ENCODE assay signal across 11 cellular contexts in the genomic region with DNA sequence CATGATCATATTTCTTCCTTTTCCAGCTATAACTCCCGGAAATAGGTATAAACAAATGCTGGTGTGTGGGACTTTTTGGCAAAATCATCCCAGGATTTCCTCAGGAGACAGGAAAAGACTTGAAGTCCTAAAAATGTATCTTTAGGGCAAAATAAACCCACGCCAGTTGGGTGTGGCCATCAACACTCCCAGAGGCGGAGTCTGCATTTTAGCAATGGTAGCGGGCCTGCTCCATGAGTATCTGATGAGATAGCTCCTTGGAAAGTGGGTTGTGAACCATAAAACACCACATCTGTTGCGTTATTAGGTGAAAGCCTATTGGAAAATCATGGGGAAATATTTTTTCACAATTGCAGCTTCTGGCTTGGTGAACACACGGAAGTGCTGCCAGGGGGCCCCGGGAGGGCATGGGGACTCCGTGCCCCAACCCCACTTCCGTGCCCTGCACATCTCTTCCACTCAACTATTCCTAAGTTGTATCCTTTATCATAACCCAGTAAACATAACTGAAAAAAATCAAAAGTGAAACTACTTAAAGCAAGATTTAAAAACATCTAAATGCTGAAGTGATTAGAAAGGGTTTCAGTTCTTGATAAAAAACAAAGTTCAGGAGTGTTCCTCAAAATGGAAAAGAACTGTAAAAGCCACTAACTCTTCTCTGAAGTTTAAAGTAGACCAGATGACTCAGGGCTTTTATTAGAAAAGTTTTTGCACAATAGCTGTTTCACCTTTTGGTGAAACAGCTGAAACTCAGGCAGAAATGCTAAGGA.
A peak's percentile ranks its signal among the peaks of the same experiment; 100 is the strongest.
DNase-seq lines count a peak whose midpoint lies in the region; ATAC-seq and TF ChIP-seq lines count a peak whose summit lies in the region.
"Had no signal": no experiment of that assay in that cellular context is flagged by ENCODE, and none has a peak within 500 bp of the region (broad histone marks: within the 10 kb centered on the region; RNA-seq: fewer than 3 reads in every experiment).

No MANE protein-coding gene starts in this region.

- no peaks in the 10 kb centered on the region for H4K20me1 ChIP-seq in hepatocyte (ENCODE audit: insufficient read depth, poor library complexity, severe bottlenecking)

- H3K4me1 ChIP-seq in hepatocyte (ENCODE audit: insufficient read depth): no peaks in the 10 kb centered on the region

- TF ChIP-seq CTCF in BJ (IDR thresholded peaks at IDR 0.05; ENCODE audit: insufficient read depth, low read depth, low read length): no peak
- no peak for TF ChIP-seq CTCF in hepatocyte (IDR thresholded peaks at IDR 0.05; ENCODE audit: poor library complexity)

- peak; percentile 66 for ATAC-seq in GM19351 (IDR thresholded peaks at IDR 0.05; ENCODE audit: unreplicated experiment)
- ATAC-seq in T-helper 17 cell: no peak
- no peak for ATAC-seq in HG03045 (IDR thresholded peaks at IDR 0.05; ENCODE audit: unreplicated experiment)

- peaks cover 5% of the 10 kb centered on the region for H3K4me1 Mint-ChIP-seq in T-helper 17 cell
- H3K4me1 Mint-ChIP-seq: neural crest cell had no signal

- no peak for DNase-seq in BJ (ENCODE audit: low read depth)
- peak; percentile 90 for DNase-seq in MV-4-11 (lab: John Stamatoyannopoulos, UW)
- DNase-seq in hepatocyte (ENCODE audit: low spot score): no peak
- DNase-seq in T-helper 17 cell: no peak
- DNase-seq in ecto neural progenitor cell (ENCODE audit: low spot score): no peak
- DNase-seq in SW480 (ENCODE audit: low spot score): no peak
- DNase-seq: aorta, foreskin melanocyte had no signal

- POLR2A ChIA-PET in BJ (lab: Charles Lee): interaction anchor here (0.6 kb wide), 1 partner anchor 94 kb away, joined by 6 read pairs; no protein-coding TSS in a partner anchor

- peak overlapping the region; percentile 14 for H2AFZ ChIP-seq in hepatocyte

- H3K9me3 ChIP-seq in hepatocyte (ENCODE audit: low read depth) (no peaks in the 10 kb centered on the region), T-helper 17 cell (ENCODE audit: control insufficient read depth, low read length, poor library complexity, severe bottlenecking) (no peaks in the 10 kb centered on the region)

- no peak overlapping the region for H3K27ac ChIP-seq in hepatocyte

- 0 out of 2 replicates have a peak overlapping the region, but pooled peaks have one; percentile 11 for H3K4me3 ChIP-seq in BJ (ENCODE audit: low read depth, low read length)
- H3K4me3 ChIP-seq in hepatocyte: no peak overlapping the region

- CTCF ChIA-PET in BJ (lab: Yijun Ruan, JAX): interaction anchor here (0.6 kb wide), 1 partner anchor 206 kb away, joined by 3 read pairs; no protein-coding TSS in a partner anchor

- no peaks in the 10 kb centered on the region for H3K27me3 Mint-ChIP-seq in T-helper 17 cell

- H3K4me2 ChIP-seq in hepatocyte: no peak overlapping the region

- no peak overlapping the region for H3K27ac Mint-ChIP-seq in T-helper 17 cell

- H3K36me3 ChIP-seq in BJ (ENCODE audit: control insufficient read depth, insufficient read depth, low read length) (no peaks in the 10 kb centered on the region), hepatocyte (replicated peaks; ENCODE audit: insufficient read depth, low read depth) (no peaks in the 10 kb centered on the region)

- H3K4me3 Mint-ChIP-seq in T-helper 17 cell: no peak overlapping the region
- H3K4me3 Mint-ChIP-seq: neural crest cell had no signal

- H3K27me3 ChIP-seq in BJ (ENCODE audit: control insufficient read depth, insufficient read depth, low read length): no peaks in the 10 kb centered on the region
- H3K27me3 ChIP-seq in hepatocyte: no peaks in the 10 kb centered on the region

- H3K79me2 ChIP-seq in hepatocyte: no peaks in the 10 kb centered on the region

- no peaks in the 10 kb centered on the region for H3K36me3 Mint-ChIP-seq in T-helper 17 cell (ENCODE audit: low read depth)

- WGBS in hepatocyte (ENCODE audit: low lambda C conversion rate, missing lambda C conversion rate): 89% methylated on average over 9 of the region's 9 CpGs

- H3K9me2 ChIP-seq in hepatocyte (replicated peaks; ENCODE audit: insufficient read depth): no peaks in the 10 kb centered on the region
